11 cellular contexts compared by ENCODE assay signal in genomic region chr6:138278326-138278725, GRCh38.
A peak's percentile ranks its signal among the peaks of the same experiment; 100 is the strongest.
DNase-seq lines count a peak whose midpoint lies in the region; ATAC-seq and TF ChIP-seq lines count a peak whose summit lies in the region.
"Had no signal": no experiment of that assay in that cellular context is flagged by ENCODE, and none has a peak within 500 bp of the region (broad histone marks: within the 10 kb centered on the region; RNA-seq: fewer than 3 reads in every experiment).

No MANE protein-coding gene starts in this region.

- H3K27ac ChIP-seq in GM23338 (ENCODE audit: low read depth) (no peak overlapping the region), foreskin keratinocyte (no peak overlapping the region)

- no peaks in the 10 kb centered on the region for H3K36me3 ChIP-seq in GM23338 (ENCODE audit: insufficient read depth)

- DNase-seq in GM23338 (ENCODE audit: low spot score) = peak; percentile 61
- peak; percentile 16 for DNase-seq in RKO (ENCODE audit: low spot score)
- peak; percentile 55 to 73 for DNase-seq in foreskin keratinocyte
- peak; percentile 80 for DNase-seq in osteocyte (ENCODE audit: extremely low spot score, unreplicated experiment)
- no peak for DNase-seq in NCI-H2029 treated with DMSO at 0.1 percent for 48 hours (lab: John Stamatoyannopoulos, UW)
- DNase-seq in ureter (ENCODE audit: low spot score) = no peak
- DNase-seq in NCI-H1436 (lab: John Stamatoyannopoulos, UW) = no peak
- DNase-seq: erythroblast; stimulated activated CD4-positive, alpha-beta T cell treated with anti-CD3 and anti-CD28 coated beads, Interleukin-4, amount 100 ng/mL, for 4 hours had no signal

- no peaks in the 10 kb centered on the region for H3K4me1 ChIP-seq in GM23338 (ENCODE audit: insufficient read depth)
- H3K4me1 ChIP-seq in foreskin keratinocyte = no peaks in the 10 kb centered on the region

- H3K36me3 Mint-ChIP-seq in GM23338 (ENCODE audit: low read depth) (no peaks in the 10 kb centered on the region; the same call in 2 of the 3 replicates), osteocyte (ENCODE audit: unreplicated experiment) (no peaks in the 10 kb centered on the region)
- H3K36me3 Mint-ChIP-seq: IgD-negative memory B cell had no signal

- no peaks in the 10 kb centered on the region for H4K20me1 ChIP-seq in GM23338 (replicated peaks; ENCODE audit: insufficient read depth)

- no peak overlapping the region for H2AFZ ChIP-seq in GM23338

- H3K9me2 ChIP-seq in GM23338 (ENCODE audit: insufficient read depth) = no peaks in the 10 kb centered on the region

- no peaks in the 10 kb centered on the region for H3K4me1 Mint-ChIP-seq in GM23338
- H3K4me1 Mint-ChIP-seq in osteocyte (ENCODE audit: unreplicated experiment) = no peaks in the 10 kb centered on the region
- H3K4me1 Mint-ChIP-seq: IgD-negative memory B cell had no signal

- H3K4me3 ChIP-seq in GM23338 = no peak overlapping the region

- peaks cover 3% of the 10 kb centered on the region for H3K27me3 Mint-ChIP-seq in GM23338 (ENCODE audit: insufficient read depth, low read depth, poor library complexity)
- no peaks in the 10 kb centered on the region for H3K27me3 Mint-ChIP-seq in osteocyte (ENCODE audit: unreplicated experiment)

- no peaks in the 10 kb centered on the region for H3K79me2 ChIP-seq in GM23338 (replicated peaks; ENCODE audit: insufficient read depth)

- H3K27ac Mint-ChIP-seq in GM23338 = no peak overlapping the region
- H3K27ac Mint-ChIP-seq in osteocyte (ENCODE audit: unreplicated experiment) = no peak overlapping the region
- H3K27ac Mint-ChIP-seq: IgD-negative memory B cell had no signal

- TF ChIP-seq CTCF in GM23338 (conservative IDR thresholded peaks at IDR 0.05; ENCODE audit: low read depth in 2 of 2) (peak; percentile 43 to 73), foreskin keratinocyte (conservative IDR thresholded peaks at IDR 0.05) (peak; percentile 79), osteocyte (IDR thresholded peaks at IDR 0.05) (no peak)

- H3F3A ChIP-seq in GM23338 (replicated peaks; ENCODE audit: low read depth) = no peaks in the 10 kb centered on the region

- ATAC-seq in GM23338 = peak; percentile 92
- peak; percentile 87 for ATAC-seq in foreskin keratinocyte
- no peak for ATAC-seq in GM21717 (IDR thresholded peaks at IDR 0.05; ENCODE audit: unreplicated experiment)

- H3K27me3 ChIP-seq in GM23338 (ENCODE audit: insufficient read depth) = no peaks in the 10 kb centered on the region
- no peaks in the 10 kb centered on the region for H3K27me3 ChIP-seq in foreskin keratinocyte

- H3K4me2 ChIP-seq in GM23338 = no peak overlapping the region

- no peaks in the 10 kb centered on the region for H3K9me3 Mint-ChIP-seq in GM23338
- H3K9me3 Mint-ChIP-seq in osteocyte (ENCODE audit: unreplicated experiment) = no peaks in the 10 kb centered on the region
- H3K9me3 Mint-ChIP-seq: IgD-negative memory B cell had no signal

- H3K4me3 Mint-ChIP-seq in GM23338 = no peak overlapping the region
- H3K4me3 Mint-ChIP-seq in osteocyte (ENCODE audit: unreplicated experiment) = no peak overlapping the region
- H3K4me3 Mint-ChIP-seq: IgD-negative memory B cell had no signal

TF ChIP-seq in GM23338, 12 proteins besides CTCF, POLR2A, EP300 and RAD21 (continues in another document):
- TF ChIP-seq JUNB (IDR thresholded peaks at IDR 0.05; ENCODE audit: unreplicated experiment) (no peak), EZH2 (IDR thresholded peaks at IDR 0.05; ENCODE audit: low read depth, unreplicated experiment) (no peak), STAT1 (IDR thresholded peaks at IDR 0.05; ENCODE audit: unreplicated experiment) (no peak), ZNF114 (CRISPR knock-in tag; IDR thresholded peaks at IDR 0.05) (no peak), CREB1 (CRISPR knock-in tag; IDR thresholded peaks at IDR 0.05; ENCODE audit: low read depth) (no peak), ETS1 (IDR thresholded peaks at IDR 0.05) (no peak), NANOG (IDR thresholded peaks at IDR 0.05; ENCODE audit: borderline replicate concordance) (no peak), EZH2phosphoT487 (IDR thresholded peaks at IDR 0.05; ENCODE audit: unreplicated experiment) (no peak), REST (IDR thresholded peaks at IDR 0.05; ENCODE audit: unreplicated experiment) (no peak), POLR2AphosphoS5 (IDR thresholded peaks at IDR 0.05; ENCODE audit: low read depth) (no peak), ZNF331 (CRISPR knock-in tag; IDR thresholded peaks at IDR 0.05; ENCODE audit: low read depth) (no peak)

Comparison
In these comparisons a context has a peak if more than half of its experiments do, and no peak if none do; other contexts are left out.
1. DNase-seq: peak in GM23338 (single experiment), RKO (single experiment), foreskin keratinocyte (2 of 2) and osteocyte (single experiment); none in NCI-H2029 treated with DMSO at 0.1 percent for 48 hours (single experiment), ureter (single experiment) and NCI-H1436 (single experiment).